27 cellular contexts compared by ENCODE assay signal in genomic region chr20:48714764-48715163, GRCh38.
DNase-seq lines count a peak whose midpoint lies in the region; ATAC-seq and TF ChIP-seq lines count a peak whose summit lies in the region.
"Had no signal": no experiment of that assay in that cellular context is flagged by ENCODE, and none has a peak within 500 bp of the region (broad histone marks: within the 10 kb centered on the region; RNA-seq: fewer than 3 reads in every experiment).

No MANE protein-coding gene starts in this region.

- no peak for ATAC-seq in activated B cell treated with CpG ODN at 0.5 μM for 24 hours (ENCODE audit: low read depth)
- ATAC-seq in stimulated activated effector memory CD8-positive, alpha-beta T cell treated with anti-CD3 and anti-CD28 coated beads, Interleukin-12 subunit alpha, Interleukin-12 subunit beta, amount 100 ng/mL, for 72 hours: no peak
- ATAC-seq in GM21619 (IDR thresholded peaks at IDR 0.05; ENCODE audit: unreplicated experiment): no peak
- ATAC-seq: A549, pancreas had no signal

- no peak overlapping the region for H3K4me3 Mint-ChIP-seq in activated CD4-positive, alpha-beta T cell treated with anti-CD3 and anti-CD28 coated beads, Interleukin-2, amount 10 ng/mL, durations not matched to agents 7 days and 5 days
- no peak overlapping the region for H3K4me3 Mint-ChIP-seq in activated B cell treated with CpG ODN at 0.5 μM for 24 hours
- H3K4me3 Mint-ChIP-seq in stimulated activated effector memory CD8-positive, alpha-beta T cell treated with anti-CD3 and anti-CD28 coated beads, Interleukin-12 subunit alpha, Interleukin-12 subunit beta, amount 100 ng/mL, for 72 hours: peak overlapping the region; percentile 92
- no peak overlapping the region for H3K4me3 Mint-ChIP-seq in nephron progenitor cell
- H3K4me3 Mint-ChIP-seq: brain, nephron had no signal

- no peak for DNase-seq in activated CD4-positive, alpha-beta T cell treated with anti-CD3 and anti-CD28 coated beads, Interleukin-2, amount 10 ng/mL, durations not matched to agents 7 days and 5 days
- DNase-seq in activated CD4-positive, alpha-beta T cell treated with anti-CD3 and anti-CD28 coated beads, Interleukin-2, amount 50 U/mL, for 48 hours: no peak
- DNase-seq in activated B cell treated with CpG ODN at 0.5 μM for 24 hours (no peak), caudate nucleus (lab: John Stamatoyannopoulos, UW) (no peak), NCI-H1105 treated with DMSO at 0.1 percent for 48 hours (lab: John Stamatoyannopoulos, UW) (no peak), nephron progenitor cell (no peak)
- DNase-seq in stimulated activated effector memory CD8-positive, alpha-beta T cell treated with anti-CD3 and anti-CD28 coated beads, Interleukin-12 subunit alpha, Interleukin-12 subunit beta, amount 100 ng/mL, for 72 hours (ENCODE audit: low spot score in 2 of 2): no peak
- DNase-seq: activated CD4-positive, alpha-beta T cell treated with anti-CD3 and anti-CD28 coated beads for 1 hour; activated effector memory CD4-positive, alpha-beta T cell treated with Interleukin-2 at 50 U/mL for 16 hours; AML-193; COR-L47; DMS53; IMR-90; islet precursor cell; midbrain; NCI-H1694 treated with DMSO at 0.1 percent for 48 hours; NCI-H2171; NCI-H524; retina; Right ventricle myocardium superior; SW 1271; trophoblast cell had no signal

- peaks cover 56% of the 10 kb centered on the region for H3K36me3 Mint-ChIP-seq in activated CD4-positive, alpha-beta T cell treated with anti-CD3 and anti-CD28 coated beads, Interleukin-2, amount 10 ng/mL, durations not matched to agents 7 days and 5 days (ENCODE audit: low read depth)
- H3K36me3 Mint-ChIP-seq in activated B cell treated with CpG ODN at 0.5 μM for 24 hours (ENCODE audit: low read depth): peaks cover 8% of the 10 kb centered on the region
- H3K36me3 Mint-ChIP-seq in stimulated activated effector memory CD8-positive, alpha-beta T cell treated with anti-CD3 and anti-CD28 coated beads, Interleukin-12 subunit alpha, Interleukin-12 subunit beta, amount 100 ng/mL, for 72 hours: peaks cover 74% of the 10 kb centered on the region
- H3K36me3 Mint-ChIP-seq in nephron progenitor cell (ENCODE audit: low read depth): peaks cover 1% of the 10 kb centered on the region

- no peaks in the 10 kb centered on the region for H3K9me3 Mint-ChIP-seq in activated CD4-positive, alpha-beta T cell treated with anti-CD3 and anti-CD28 coated beads, Interleukin-2, amount 10 ng/mL, durations not matched to agents 7 days and 5 days
- H3K9me3 Mint-ChIP-seq in activated B cell treated with CpG ODN at 0.5 μM for 24 hours (no peaks in the 10 kb centered on the region), nephron progenitor cell (no peaks in the 10 kb centered on the region)
- H3K9me3 Mint-ChIP-seq in stimulated activated effector memory CD8-positive, alpha-beta T cell treated with anti-CD3 and anti-CD28 coated beads, Interleukin-12 subunit alpha, Interleukin-12 subunit beta, amount 100 ng/mL, for 72 hours: no peaks in the 10 kb centered on the region
- H3K9me3 Mint-ChIP-seq: nephron had no signal

- TF ChIP-seq CTCF in activated B cell treated with CpG ODN at 0.5 μM for 24 hours (IDR thresholded peaks at IDR 0.05) (no peak), nephron progenitor cell (IDR thresholded peaks at IDR 0.05) (no peak)

- POLR2A ChIA-PET in activated CD4-positive, alpha-beta T cell treated with anti-CD3 and anti-CD28 coated beads, Interleukin-2, amount 10 ng/mL, durations not matched to agents 7 days and 5 days (lab: Charles Lee): no interaction called here
- POLR2A ChIA-PET in activated B cell treated with CpG ODN at 0.5 μM for 24 hours (lab: Charles Lee): no interaction called here

- H3K27ac Mint-ChIP-seq in activated CD4-positive, alpha-beta T cell treated with anti-CD3 and anti-CD28 coated beads, Interleukin-2, amount 10 ng/mL, durations not matched to agents 7 days and 5 days: peak overlapping the region; percentile 95
- H3K27ac Mint-ChIP-seq in activated B cell treated with CpG ODN at 0.5 μM for 24 hours: peak overlapping the region; percentile 64
- H3K27ac Mint-ChIP-seq in stimulated activated effector memory CD8-positive, alpha-beta T cell treated with anti-CD3 and anti-CD28 coated beads, Interleukin-12 subunit alpha, Interleukin-12 subunit beta, amount 100 ng/mL, for 72 hours: peak overlapping the region; percentile 100
- H3K27ac Mint-ChIP-seq in nephron progenitor cell: no peak overlapping the region
- H3K27ac Mint-ChIP-seq: nephron had no signal

- H3K27me3 Mint-ChIP-seq in activated CD4-positive, alpha-beta T cell treated with anti-CD3 and anti-CD28 coated beads, Interleukin-2, amount 10 ng/mL, durations not matched to agents 7 days and 5 days: no peaks in the 10 kb centered on the region
- H3K27me3 Mint-ChIP-seq in activated B cell treated with CpG ODN at 0.5 μM for 24 hours (no peaks in the 10 kb centered on the region), nephron progenitor cell (ENCODE audit: low read depth, poor library complexity) (peaks cover 2% of the 10 kb centered on the region)

- CTCF ChIA-PET in activated CD4-positive, alpha-beta T cell treated with anti-CD3 and anti-CD28 coated beads, Interleukin-2, amount 10 ng/mL, durations not matched to agents 7 days and 5 days (lab: Charles Lee): interaction anchor here (1.1 kb wide), 1 partner anchor 22 kb away, joined by 3 read pairs; no protein-coding TSS in a partner anchor
- CTCF ChIA-PET in activated B cell treated with CpG ODN at 0.5 μM for 24 hours (lab: Charles Lee): interaction anchor here (1.4 kb wide), 1 partner anchor 57 kb away, joined by 3 read pairs; no protein-coding TSS in a partner anchor

- H3K4me1 Mint-ChIP-seq in activated CD4-positive, alpha-beta T cell treated with anti-CD3 and anti-CD28 coated beads, Interleukin-2, amount 10 ng/mL, durations not matched to agents 7 days and 5 days: peaks cover 73% of the 10 kb centered on the region
- peaks cover 96% of the 10 kb centered on the region for H3K4me1 Mint-ChIP-seq in activated B cell treated with CpG ODN at 0.5 μM for 24 hours
- peaks cover 84% of the 10 kb centered on the region for H3K4me1 Mint-ChIP-seq in stimulated activated effector memory CD8-positive, alpha-beta T cell treated with anti-CD3 and anti-CD28 coated beads, Interleukin-12 subunit alpha, Interleukin-12 subunit beta, amount 100 ng/mL, for 72 hours
- H3K4me1 Mint-ChIP-seq in nephron progenitor cell: peaks cover 32% of the 10 kb centered on the region
- H3K4me1 Mint-ChIP-seq: nephron had no signal

- H3K27ac ChIP-seq in caudate nucleus (ENCODE audit: low read depth, low read length): peak overlapping the region; percentile 9
- H3K27ac ChIP-seq: A549, pancreas had no signal

- intact Hi-C loops in activated B cell treated with CpG ODN at 0.5 μM for 24 hours (cut with micrococcal nuclease): loop anchor here (5.0 to 10.0 kb wide), 2 partner anchors 38 to 490 kb away; no protein-coding TSS in a partner anchor
